In the genomic region with DNA sequence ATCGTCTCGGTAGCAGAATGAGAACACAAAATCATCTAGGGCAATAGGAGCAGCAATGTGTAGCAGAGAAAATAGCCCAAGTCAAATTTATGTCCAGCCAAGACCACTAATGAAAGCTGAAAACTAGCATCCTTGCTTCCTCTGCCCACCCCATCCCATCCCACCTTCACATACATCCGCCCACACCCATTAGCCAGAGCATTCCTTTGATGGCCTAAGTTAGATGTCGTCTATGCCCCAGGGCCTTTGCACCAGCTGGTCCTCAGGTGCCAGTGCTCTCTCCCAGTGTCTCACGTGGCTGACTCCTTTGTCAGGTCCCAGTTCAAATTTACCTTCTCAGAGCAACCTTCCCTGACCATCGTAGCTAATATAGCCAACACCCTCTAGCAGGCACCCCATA, we compare ENCODE assay signal across 23 cellular contexts. TPM values are rescaled to one million over a fixed set of nuclear protein-coding genes. Genes with fewer than 3 reads are reported as not detected.
DNase-seq lines count a peak whose midpoint lies in the region; ATAC-seq and TF ChIP-seq lines count a peak whose summit lies in the region.
"Had no signal": no experiment of that assay in that cellular context is flagged by ENCODE, and none has a peak within 500 bp of the region (broad histone marks: within the 10 kb centered on the region; RNA-seq: fewer than 3 reads in every experiment).

No MANE protein-coding gene starts in this region.

- H3K79me2 ChIP-seq in neural progenitor cell (ENCODE audit: low read depth): no peaks in the 10 kb centered on the region

- H3K4me1 Mint-ChIP-seq in neural progenitor cell: no peaks in the 10 kb centered on the region
- no peaks in the 10 kb centered on the region for H3K4me1 Mint-ChIP-seq in osteocyte (ENCODE audit: unreplicated experiment)
- H3K4me1 Mint-ChIP-seq: B cell, H9 had no signal

- H3K4me1 ChIP-seq in HEK293 (ENCODE audit: control insufficient read depth, insufficient read depth, low read length) (no peaks in the 10 kb centered on the region), esophagus muscularis mucosa (no peaks in the 10 kb centered on the region), neural progenitor cell (no peaks in the 10 kb centered on the region)

- TF ChIP-seq CTCF in HEK293 (tag by site-specific recombination; IDR thresholded peaks at IDR 0.05) (no peak), esophagus muscularis mucosa (IDR thresholded peaks at IDR 0.05) (no peak), neural progenitor cell (IDR thresholded peaks at IDR 0.05) (no peak), osteocyte (IDR thresholded peaks at IDR 0.05) (no peak)

- peaks cover 0 to 5% (median 0%) of the 10 kb centered on the region in 4 donors for H3K27me3 ChIP-seq in esophagus muscularis mucosa
- H3K27me3 ChIP-seq in neural progenitor cell: no peaks in the 10 kb centered on the region
- H3K27me3 ChIP-seq in H7 (ENCODE audit: control insufficient read depth, insufficient read depth, low read length): no peaks in the 10 kb centered on the region
- H3K27me3 ChIP-seq: BLaER1 had no signal

- H3K9me3 ChIP-seq in HEK293 (ENCODE audit: control insufficient read depth, insufficient read depth, low read depth, low read length) (no peaks in the 10 kb centered on the region), esophagus muscularis mucosa (peaks cover 0 to 6% (median 0%) of the 10 kb centered on the region in 4 donors), neural progenitor cell (ENCODE audit: low read depth) (no peaks in the 10 kb centered on the region)

- no peak overlapping the region for H3K4me2 ChIP-seq in neural progenitor cell
- H3K4me2 ChIP-seq: BLaER1 had no signal

- no peak overlapping the region for H3K9ac ChIP-seq in neural progenitor cell
- H3K9ac ChIP-seq: BLaER1, GM23248 had no signal

- CTCF ChIA-PET in HEK293 (lab: Yijun Ruan, JAX): no interaction called here

- no peak overlapping the region for H2AFZ ChIP-seq in neural progenitor cell (replicated peaks)
- H2AFZ ChIP-seq: GM23248 had no signal

- whole genome bisulfite sequencing in esophagus muscularis mucosa: 85% methylated on average over 6 of the region's 6 CpGs

- H3K4me3 ChIP-seq in HEK293 (ENCODE audit: low read depth, low read length): no peak overlapping the region
- H3K4me3 ChIP-seq in esophagus muscularis mucosa: no peak overlapping the region
- no peak overlapping the region for H3K4me3 ChIP-seq in neural progenitor cell
- no peak overlapping the region for H3K4me3 ChIP-seq in H7 (ENCODE audit: insufficient read depth, low read depth, low read length)
- H3K4me3 ChIP-seq: BLaER1, GM12878, GM23248 had no signal

- no peak for ATAC-seq in GM21515 (IDR thresholded peaks at IDR 0.05; ENCODE audit: unreplicated experiment)
- ATAC-seq: GM12878, HCT116 had no signal

- no peaks in the 10 kb centered on the region for H3F3A ChIP-seq in neural progenitor cell (ENCODE audit: low read depth)

- H3K27me3 Mint-ChIP-seq in neural progenitor cell (ENCODE audit: insufficient read depth, low read depth) (peaks cover 5% of the 10 kb centered on the region), osteocyte (ENCODE audit: unreplicated experiment) (peaks cover 78% of the 10 kb centered on the region)
- H3K27me3 Mint-ChIP-seq: CD4-positive, alpha-beta T cell had no signal

- H3K27ac Mint-ChIP-seq in neural progenitor cell (no peak overlapping the region), osteocyte (ENCODE audit: unreplicated experiment) (no peak overlapping the region)
- H3K27ac Mint-ChIP-seq: B cell; CD4-positive, alpha-beta T cell; H9; HFFc6 had no signal

- POLR2A ChIA-PET in HEK293 (lab: Yijun Ruan, JAX): no interaction called here

- no peak overlapping the region for H3K27ac ChIP-seq in HEK293 (ENCODE audit: extremely low read depth, low read depth, low read length)
- no peak overlapping the region for H3K27ac ChIP-seq in esophagus muscularis mucosa (replicated peaks in 1 of 4)
- H3K27ac ChIP-seq in neural progenitor cell: no peak overlapping the region
- H3K27ac ChIP-seq: 22Rv1, BLaER1, GM23248 had no signal

- no peaks in the 10 kb centered on the region for H4K20me1 ChIP-seq in neural progenitor cell (ENCODE audit: low read depth)
- H4K20me1 ChIP-seq: BLaER1 had no signal

- DNase-seq in esophagus muscularis mucosa (ENCODE audit: extremely low spot score): peak; percentile 50
- no peak for DNase-seq in neural progenitor cell (ENCODE audit: low spot score)
- peak; percentile 25 for DNase-seq in osteocyte (ENCODE audit: extremely low spot score, unreplicated experiment)
- DNase-seq in C1 segment of cervical spinal cord (lab: John Stamatoyannopoulos, UW): no peak
- no peak for DNase-seq in H7
- no peak for DNase-seq in dedifferentiated amniotic fluid mesenchymal stem cell (ENCODE audit: extremely low spot score)
- DNase-seq: CD4-positive, alpha-beta T cell; CD8-positive, alpha-beta memory T cell; DMS 273 treated with DMSO at 0.1 percent for 48 hours; DMS79; EL; GDM1; GM23248; H9; HFFc6 had no signal

- H3K4me3 Mint-ChIP-seq in neural progenitor cell (peak overlapping the region; percentile 18), osteocyte (ENCODE audit: unreplicated experiment) (no peak overlapping the region)
- H3K4me3 Mint-ChIP-seq: B cell; CD14-positive monocyte; CD4-positive, alpha-beta T cell; CD8-positive, alpha-beta memory T cell; H9; HFFc6 had no signal

- no peaks in the 10 kb centered on the region for H3K36me3 Mint-ChIP-seq in neural progenitor cell
- H3K36me3 Mint-ChIP-seq in osteocyte (ENCODE audit: unreplicated experiment): no peaks in the 10 kb centered on the region

- H3K36me3 ChIP-seq in HEK293 (ENCODE audit: control insufficient read depth in 2 of 2, insufficient read depth in 1 of 2, low read length in 2 of 2) (no peaks in the 10 kb centered on the region), esophagus muscularis mucosa (no peaks in the 10 kb centered on the region), neural progenitor cell (no peaks in the 10 kb centered on the region), H7 (replicated peaks; ENCODE audit: control insufficient read depth, insufficient read depth, low read length) (no peaks in the 10 kb centered on the region)

- intact Hi-C loops in esophagus muscularis mucosa (cut with DNase I): no loop called here

- H3K9me3 Mint-ChIP-seq in neural progenitor cell (peaks cover 35% of the 10 kb centered on the region), osteocyte (ENCODE audit: unreplicated experiment) (no peaks in the 10 kb centered on the region)

- no peak for TF ChIP-seq POLR2A in esophagus muscularis mucosa (IDR thresholded peaks at IDR 0.05; ENCODE audit: low read depth)

- TF ChIP-seq EP300 in esophagus muscularis mucosa (IDR thresholded peaks at IDR 0.05): no peak

TF ChIP-seq in HEK293, 187 proteins besides CTCF, POLR2A, EP300 and RAD21 (continues in another document):
- TF ChIP-seq ZNF202 (tag by site-specific recombination; IDR thresholded peaks at IDR 0.05; ENCODE audit: borderline replicate concordance) (no peak), REPIN1 (tag by site-specific recombination; IDR thresholded peaks at IDR 0.05; ENCODE audit: low read depth) (no peak), ZNF335 (tag by site-specific recombination; conservative IDR thresholded peaks at IDR 0.05) (no peak), ZNF664 (tag by site-specific recombination; IDR thresholded peaks at IDR 0.05) (no peak), ZFHX2 (tag by site-specific recombination; conservative IDR thresholded peaks at IDR 0.05) (peak; percentile 57), ZNF654 (tag by site-specific recombination; IDR thresholded peaks at IDR 0.05; ENCODE audit: low read depth) (no peak), ZNF623 (tag by site-specific recombination; IDR thresholded peaks at IDR 0.05) (peak; percentile 88)
- TF ChIP-seq, protein P1, sequence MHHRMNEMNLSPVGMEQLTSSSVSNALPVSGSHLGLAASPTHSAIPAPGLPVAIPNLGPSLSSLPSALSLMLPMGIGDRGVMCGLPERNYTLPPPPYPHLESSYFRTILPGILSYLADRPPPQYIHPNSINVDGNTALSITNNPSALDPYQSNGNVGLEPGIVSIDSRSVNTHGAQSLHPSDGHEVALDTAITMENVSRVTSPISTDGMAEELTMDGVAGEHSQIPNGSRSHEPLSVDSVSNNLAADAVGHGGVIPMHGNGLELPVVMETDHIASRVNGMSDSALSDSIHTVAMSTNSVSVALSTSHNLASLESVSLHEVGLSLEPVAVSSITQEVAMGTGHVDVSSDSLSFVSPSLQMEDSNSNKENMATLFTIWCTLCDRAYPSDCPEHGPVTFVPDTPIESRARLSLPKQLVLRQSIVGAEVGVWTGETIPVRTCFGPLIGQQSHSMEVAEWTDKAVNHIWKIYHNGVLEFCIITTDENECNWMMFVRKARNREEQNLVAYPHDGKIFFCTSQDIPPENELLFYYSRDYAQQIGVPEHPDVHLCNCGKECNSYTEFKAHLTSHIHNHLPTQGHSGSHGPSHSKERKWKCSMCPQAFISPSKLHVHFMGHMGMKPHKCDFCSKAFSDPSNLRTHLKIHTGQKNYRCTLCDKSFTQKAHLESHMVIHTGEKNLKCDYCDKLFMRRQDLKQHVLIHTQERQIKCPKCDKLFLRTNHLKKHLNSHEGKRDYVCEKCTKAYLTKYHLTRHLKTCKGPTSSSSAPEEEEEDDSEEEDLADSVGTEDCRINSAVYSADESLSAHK (tag by site-specific recombination; IDR thresholded peaks at IDR 0.05): no peak
- TF ChIP-seq, protein P2, sequence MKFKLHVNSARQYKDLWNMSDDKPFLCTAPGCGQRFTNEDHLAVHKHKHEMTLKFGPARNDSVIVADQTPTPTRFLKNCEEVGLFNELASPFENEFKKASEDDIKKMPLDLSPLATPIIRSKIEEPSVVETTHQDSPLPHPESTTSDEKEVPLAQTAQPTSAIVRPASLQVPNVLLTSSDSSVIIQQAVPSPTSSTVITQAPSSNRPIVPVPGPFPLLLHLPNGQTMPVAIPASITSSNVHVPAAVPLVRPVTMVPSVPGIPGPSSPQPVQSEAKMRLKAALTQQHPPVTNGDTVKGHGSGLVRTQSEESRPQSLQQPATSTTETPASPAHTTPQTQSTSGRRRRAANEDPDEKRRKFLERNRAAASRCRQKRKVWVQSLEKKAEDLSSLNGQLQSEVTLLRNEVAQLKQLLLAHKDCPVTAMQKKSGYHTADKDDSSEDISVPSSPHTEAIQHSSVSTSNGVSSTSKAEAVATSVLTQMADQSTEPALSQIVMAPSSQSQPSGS (tag by site-specific recombination; IDR thresholded peaks at IDR 0.05; ENCODE audit: low read depth): no peak
- TF ChIP-seq, protein P3, sequence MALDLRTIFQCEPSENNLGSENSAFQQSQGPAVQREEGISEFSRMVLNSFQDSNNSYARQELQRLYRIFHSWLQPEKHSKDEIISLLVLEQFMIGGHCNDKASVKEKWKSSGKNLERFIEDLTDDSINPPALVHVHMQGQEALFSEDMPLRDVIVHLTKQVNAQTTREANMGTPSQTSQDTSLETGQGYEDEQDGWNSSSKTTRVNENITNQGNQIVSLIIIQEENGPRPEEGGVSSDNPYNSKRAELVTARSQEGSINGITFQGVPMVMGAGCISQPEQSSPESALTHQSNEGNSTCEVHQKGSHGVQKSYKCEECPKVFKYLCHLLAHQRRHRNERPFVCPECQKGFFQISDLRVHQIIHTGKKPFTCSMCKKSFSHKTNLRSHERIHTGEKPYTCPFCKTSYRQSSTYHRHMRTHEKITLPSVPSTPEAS (tag by site-specific recombination; IDR thresholded peaks at IDR 0.05): no peak

RNA-seq across cellular contexts. Expression of a gene that starts 17.8 kb away (rescaled TPM):
- total RNA-seq in esophagus muscularis mucosa: 100 to 1,000 TPM; 103 to 142 (median 131) TPM
- 113 and 183 TPM in 2 replicates for total RNA-seq in neural progenitor cell (ENCODE audit: low replicate concordance)
- 115 and 116 TPM in 2 replicates for total RNA-seq in osteocyte
- total RNA-seq in H7 (2014; rRNA removed; shearing (Covaris generic)): 46.7 and 64.6 TPM in 2 replicates

Comparison
In these comparisons a context has a peak if more than half of its experiments do, and no peak if none do; other contexts are left out.
1. DNase-seq: peak in esophagus muscularis mucosa (single experiment) and osteocyte (single experiment); none in neural progenitor cell (single experiment), C1 segment of cervical spinal cord (0 of 14), H7 (single experiment) and dedifferentiated amniotic fluid mesenchymal stem cell (single experiment).